Comparison of ENCODE assay signal across 8 cellular contexts in the genomic region with DNA sequence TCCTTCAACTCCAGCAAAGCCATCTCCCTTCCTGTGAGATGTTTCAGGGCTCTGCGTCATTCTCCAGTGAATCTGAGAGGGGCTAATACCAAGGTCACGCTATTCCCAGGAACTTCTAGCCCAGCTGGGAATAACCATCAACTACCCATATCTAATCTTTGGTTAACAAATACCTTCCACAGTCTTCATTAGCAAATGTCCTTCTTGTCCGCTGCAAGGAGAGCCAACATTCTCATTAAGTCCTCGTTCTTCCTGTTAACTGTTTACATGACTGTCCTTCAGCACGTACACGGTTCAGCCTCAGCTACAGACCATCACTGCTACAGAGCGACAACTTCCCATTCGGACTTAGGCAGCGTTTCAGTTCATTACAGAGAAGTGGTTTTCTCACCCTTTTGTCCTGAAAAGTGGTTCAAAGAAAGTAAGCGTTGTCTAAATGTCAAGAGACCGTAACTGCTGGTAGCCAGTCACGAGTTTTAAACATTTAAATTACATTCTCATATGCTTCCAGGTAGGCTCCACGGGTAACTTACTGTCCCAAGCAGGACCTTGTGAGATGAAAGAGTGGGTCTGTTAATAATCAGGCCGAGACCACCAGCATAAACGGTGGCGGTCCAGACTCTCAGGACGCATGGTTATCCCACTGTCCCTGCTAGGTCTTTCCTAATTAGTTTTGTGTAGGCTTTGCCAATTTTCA.
A peak's percentile ranks its signal among the peaks of the same experiment; 100 is the strongest.
DNase-seq lines count a peak whose midpoint lies in the region; ATAC-seq, FAIRE-seq and TF ChIP-seq lines count a peak whose summit lies in the region.

No MANE protein-coding gene starts in this region.

- DNase-seq in GM13977 (ENCODE audit: low spot score) (peak; percentile 47), K562 (ENCODE audit: extremely low read depth in 1 of 4, low spot score in 3 of 4) (no peak), iPS-NIHi11 (ENCODE audit: low spot score) (no peak), glutamatergic neuron (no peak), NCI-H69 (lab: John Stamatoyannopoulos, UW) (no peak), islet precursor cell (no peak)

- TF ChIP-seq RAD21 in K562 (CRISPR knock-in tag; conservative IDR thresholded peaks at IDR 0.05 in 1 of 2, IDR thresholded peaks at IDR 0.05 in 1 of 2): no peak

- H3K36me3 Mint-ChIP-seq in glutamatergic neuron (ENCODE audit: unreplicated experiment): no peaks in the 10 kb centered on the region

- H3K79me2 ChIP-seq in K562 (ENCODE audit: control insufficient read depth, insufficient read depth, low read length): peaks cover 23% of the 10 kb centered on the region

- peaks cover 54% of the 10 kb centered on the region for H3K4me1 Mint-ChIP-seq in glutamatergic neuron (ENCODE audit: low read depth, unreplicated experiment)

- POLR2A ChIA-PET in K562 (lab: Yijun Ruan, JAX): no interaction called here

- peak; percentile 49 for FAIRE-seq in K562 (lab: Jason Lieb, UNC)

- no peak overlapping the region for H3K9ac ChIP-seq in K562 (ENCODE audit: insufficient read depth in 1 of 2, low read depth in 2 of 2, low read length in 2 of 2)

- H2AFZ ChIP-seq in K562 (ENCODE audit: low read depth, low read length): no peak overlapping the region

- H3K36me3 ChIP-seq in K562 (ENCODE audit: control insufficient read depth, insufficient read depth, low read length) (no peaks in the 10 kb centered on the region; the same call in 2 of the 3 replicates), mesodermal cell (ENCODE audit: control insufficient read depth, insufficient read depth, low read length) (peaks cover 13% of the 10 kb centered on the region)

- BruUV-seq in K562 (replicated peaks; lab: Mats Ljungman, UMichigan): no TSS peak

- TF ChIP-seq EP300 in K562 (IDR thresholded peaks at IDR 0.05; ENCODE audit: low read length): no peak

- H3K27ac Mint-ChIP-seq in glutamatergic neuron (ENCODE audit: unreplicated experiment): no peak overlapping the region

- H3K4me3 ChIP-seq in K562 (no peak overlapping the region), mesodermal cell (ENCODE audit: extremely low read depth, insufficient read depth, low read length, poor library complexity, severe bottlenecking) (no peak overlapping the region)

- WGBS in K562 (ENCODE audit: insufficient coverage, low coverage, missing lambda C conversion rate): 74% methylated on average over 17 of the region's 17 CpGs
- WGBS in mesodermal cell (ENCODE audit: insufficient coverage in 2 of 2), 2 experiments: 67 to 74% methylated on average over 12 to 15 of the region's 17 CpGs

- TF ChIP-seq CTCF in GM13977 (IDR thresholded peaks at IDR 0.05; ENCODE audit: extremely low read depth, insufficient read depth, missing control alignments) (no peak), K562 (IDR thresholded peaks at IDR 0.05 in 2 of 3, conservative IDR thresholded peaks at IDR 0.05 in 1 of 3; ENCODE audit: insufficient read depth in 2 of 3, low read depth in 1 of 3, low read length in 3 of 3) (no peak), glutamatergic neuron (IDR thresholded peaks at IDR 0.05; ENCODE audit: partially characterized antibody, unreplicated experiment) (no peak)

- H3K27ac ChIP-seq in K562 (ENCODE audit: extremely low read depth, low read depth, low read length) (no peak overlapping the region), mesodermal cell (ENCODE audit: low read depth, low read length, severe bottlenecking) (peak overlapping the region; percentile 79)

- no peak for TF ChIP-seq POLR2A in K562 (conservative IDR thresholded peaks at IDR 0.05)

- intact Hi-C loops in K562 (cut with micrococcal nuclease): no loop called here

- no peak overlapping the region for H3K4me2 ChIP-seq in K562 (ENCODE audit: insufficient read depth, low read length)

- H3K27me3 Mint-ChIP-seq in glutamatergic neuron (ENCODE audit: unreplicated experiment): no peaks in the 10 kb centered on the region

- peaks cover 3% of the 10 kb centered on the region for H3K9me3 Mint-ChIP-seq in glutamatergic neuron (ENCODE audit: unreplicated experiment)

- H4K20me1 ChIP-seq in K562 (replicated peaks; ENCODE audit: control insufficient read depth, insufficient read depth, low read length): peaks cover 3% of the 10 kb centered on the region; the same call in 1 of the 2 replicates

- H3K4me3 Mint-ChIP-seq in glutamatergic neuron (ENCODE audit: unreplicated experiment): no peak overlapping the region

- CTCF ChIA-PET in K562 (lab: Yijun Ruan, JAX; ENCODE audit: low intra/inter-chr PET ratio): no interaction called here

- peak; percentile 6 for ATAC-seq in HG02981 (IDR thresholded peaks at IDR 0.05; ENCODE audit: unreplicated experiment)
- ATAC-seq in K562: no peak

- no peaks in the 10 kb centered on the region for H3K9me1 ChIP-seq in K562 (ENCODE audit: control insufficient read depth, insufficient read depth, low read length)

- in situ Hi-C loops in GM13977 (cut with MboI; ENCODE audit: low pct_unique_long_range_greater_than_20kb, low sequenced_read_pairs, unreplicated experiment) (no loop called here), K562 (cut with MboI) (no loop called here)

- H3K27me3 ChIP-seq in K562 (ENCODE audit: control insufficient read depth in 2 of 2, insufficient read depth in 2 of 2, low read length in 2 of 2): no peaks in the 10 kb centered on the region

- H3K9me3 ChIP-seq in K562 (replicated peaks; ENCODE audit: control insufficient read depth, insufficient read depth, low read depth, low read length) (no peaks in the 10 kb centered on the region), mesodermal cell (ENCODE audit: control insufficient read depth, low read length) (no peaks in the 10 kb centered on the region)

- H3K4me1 ChIP-seq in K562 (replicated peaks in 1 of 2; ENCODE audit: control insufficient read depth in 2 of 2, insufficient read depth in 2 of 2, low read length in 2 of 2): peaks cover 10 to 14% of the 10 kb centered on the region in 2 experiments; a peak in 4 of 5 replicates
- peaks cover 48% of the 10 kb centered on the region for H3K4me1 ChIP-seq in mesodermal cell (ENCODE audit: control insufficient read depth, insufficient read depth, low read length, poor library complexity, severe bottlenecking)

TF ChIP-seq in K562, 482 proteins besides CTCF, POLR2A, EP300 and RAD21 (continues in another document):
- TF ChIP-seq ADNP (tag; IDR thresholded peaks at IDR 0.05) (no peak), SMAD1 (IDR thresholded peaks at IDR 0.05; ENCODE audit: low read depth, low read length, partially characterized antibody) (no peak), ZNF184 (CRISPR knock-in tag; IDR thresholded peaks at IDR 0.05) (no peak), U2AF1 (optimal IDR thresholded peaks at IDR 0.05; ENCODE audit: low read depth, low read length) (no peak), DPF2 (IDR thresholded peaks at IDR 0.05) (no peak), ZNF717 (CRISPR knock-in tag; IDR thresholded peaks at IDR 0.05) (no peak), POLR2H (tag; IDR thresholded peaks at IDR 0.05; ENCODE audit: low read depth) (no peak)
- TF ChIP-seq, protein P1, sequence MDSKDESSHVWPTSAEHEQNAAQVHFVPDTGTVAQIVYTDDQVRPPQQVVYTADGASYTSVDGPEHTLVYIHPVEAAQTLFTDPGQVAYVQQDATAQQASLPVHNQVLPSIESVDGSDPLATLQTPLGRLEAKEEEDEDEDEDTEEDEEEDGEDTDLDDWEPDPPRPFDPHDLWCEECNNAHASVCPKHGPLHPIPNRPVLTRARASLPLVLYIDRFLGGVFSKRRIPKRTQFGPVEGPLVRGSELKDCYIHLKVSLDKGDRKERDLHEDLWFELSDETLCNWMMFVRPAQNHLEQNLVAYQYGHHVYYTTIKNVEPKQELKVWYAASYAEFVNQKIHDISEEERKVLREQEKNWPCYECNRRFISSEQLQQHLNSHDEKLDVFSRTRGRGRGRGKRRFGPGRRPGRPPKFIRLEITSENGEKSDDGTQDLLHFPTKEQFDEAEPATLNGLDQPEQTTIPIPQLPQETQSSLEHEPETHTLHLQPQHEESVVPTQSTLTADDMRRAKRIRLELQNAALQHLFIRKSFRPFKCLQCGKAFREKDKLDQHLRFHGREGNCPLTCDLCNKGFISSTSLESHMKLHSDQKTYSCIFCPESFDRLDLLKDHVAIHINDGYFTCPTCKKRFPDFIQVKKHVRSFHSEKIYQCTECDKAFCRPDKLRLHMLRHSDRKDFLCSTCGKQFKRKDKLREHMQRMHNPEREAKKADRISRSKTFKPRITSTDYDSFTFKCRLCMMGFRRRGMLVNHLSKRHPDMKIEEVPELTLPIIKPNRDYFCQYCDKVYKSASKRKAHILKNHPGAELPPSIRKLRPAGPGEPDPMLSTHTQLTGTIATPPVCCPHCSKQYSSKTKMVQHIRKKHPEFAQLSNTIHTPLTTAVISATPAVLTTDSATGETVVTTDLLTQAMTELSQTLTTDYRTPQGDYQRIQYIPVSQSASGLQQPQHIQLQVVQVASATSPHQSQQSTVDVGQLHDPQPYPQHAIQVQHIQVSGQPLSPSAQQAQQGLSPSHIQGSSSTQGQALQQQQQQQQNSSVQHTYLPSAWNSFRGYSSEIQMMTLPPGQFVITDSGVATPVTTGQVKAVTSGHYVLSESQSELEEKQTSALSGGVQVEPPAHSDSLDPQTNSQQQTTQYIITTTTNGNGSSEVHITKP (IDR thresholded peaks at IDR 0.05; ENCODE audit: partially characterized antibody): no peak
- TF ChIP-seq, protein P2, sequence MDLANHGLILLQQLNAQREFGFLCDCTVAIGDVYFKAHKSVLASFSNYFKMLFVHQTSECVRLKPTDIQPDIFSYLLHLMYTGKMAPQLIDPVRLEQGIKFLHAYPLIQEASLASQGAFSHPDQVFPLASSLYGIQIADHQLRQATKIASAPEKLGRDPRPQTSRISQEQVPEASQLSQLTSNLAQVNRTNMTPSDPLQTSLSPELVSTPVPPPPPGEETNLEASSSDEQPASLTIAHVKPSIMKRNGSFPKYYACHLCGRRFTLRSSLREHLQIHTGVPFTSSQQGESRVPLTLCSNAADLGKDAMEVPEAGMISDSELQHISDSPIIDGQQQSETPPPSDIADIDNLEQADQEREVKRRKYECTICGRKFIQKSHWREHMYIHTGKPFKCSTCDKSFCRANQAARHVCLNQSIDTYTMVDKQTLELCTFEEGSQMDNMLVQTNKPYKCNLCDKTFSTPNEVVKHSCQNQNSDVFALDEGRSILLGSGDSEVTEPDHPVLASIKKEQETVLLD (IDR thresholded peaks at IDR 0.05): no peak
- TF ChIP-seq, protein P3, sequence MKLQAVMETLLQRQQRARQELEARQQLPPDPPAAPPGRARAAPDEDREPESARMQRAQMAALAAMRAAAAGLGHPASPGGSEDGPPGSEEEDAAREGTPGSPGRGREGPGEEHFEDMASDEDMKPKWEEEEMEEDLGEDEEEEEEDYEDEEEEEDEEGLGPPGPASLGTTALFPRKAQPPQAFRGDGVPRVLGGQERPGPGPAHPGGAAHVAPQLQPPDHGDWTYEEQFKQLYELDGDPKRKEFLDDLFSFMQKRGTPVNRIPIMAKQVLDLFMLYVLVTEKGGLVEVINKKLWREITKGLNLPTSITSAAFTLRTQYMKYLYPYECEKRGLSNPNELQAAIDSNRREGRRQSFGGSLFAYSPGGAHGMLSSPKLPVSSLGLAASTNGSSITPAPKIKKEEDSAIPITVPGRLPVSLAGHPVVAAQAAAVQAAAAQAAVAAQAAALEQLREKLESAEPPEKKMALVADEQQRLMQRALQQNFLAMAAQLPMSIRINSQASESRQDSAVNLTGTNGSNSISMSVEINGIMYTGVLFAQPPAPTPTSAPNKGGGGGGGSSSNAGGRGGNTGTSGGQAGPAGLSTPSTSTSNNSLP (IDR thresholded peaks at IDR 0.05; ENCODE audit: borderline replicate concordance, low read depth, low read length): no peak
